ENCODE assay signal across 1 cellular context in genomic region chr1:228108742-228109072, GRCh38.
TF ChIP-seq lines count a peak whose summit lies in the region.

No MANE protein-coding gene starts in this region.

TF ChIP-seq in liver, 16 proteins besides CTCF, POLR2A, EP300 and RAD21 (continued from another document):
- TF ChIP-seq ZBTB33 (IDR thresholded peaks at IDR 0.05) (no peak), JUND (IDR thresholded peaks at IDR 0.05) (no peak), GABPA (IDR thresholded peaks at IDR 0.05 in 1 of 2, conservative IDR thresholded peaks at IDR 0.05 in 1 of 2) (no peak), NR2F2 (IDR thresholded peaks at IDR 0.05) (no peak), ATF3 (IDR thresholded peaks at IDR 0.05) (no peak), FOXA2 (IDR thresholded peaks at IDR 0.05) (no peak), FOXA1 (IDR thresholded peaks at IDR 0.05) (no peak), HNF4A (conservative IDR thresholded peaks at IDR 0.05) (no peak), SP1 (IDR thresholded peaks at IDR 0.05) (no peak), EGR1 (IDR thresholded peaks at IDR 0.05; ENCODE audit: low read depth in 2 of 2) (no peak)
TF ChIP-seq in liver: peak in this region for 0.
